ENCODE assay signal across 5 cellular contexts in the genomic region with DNA sequence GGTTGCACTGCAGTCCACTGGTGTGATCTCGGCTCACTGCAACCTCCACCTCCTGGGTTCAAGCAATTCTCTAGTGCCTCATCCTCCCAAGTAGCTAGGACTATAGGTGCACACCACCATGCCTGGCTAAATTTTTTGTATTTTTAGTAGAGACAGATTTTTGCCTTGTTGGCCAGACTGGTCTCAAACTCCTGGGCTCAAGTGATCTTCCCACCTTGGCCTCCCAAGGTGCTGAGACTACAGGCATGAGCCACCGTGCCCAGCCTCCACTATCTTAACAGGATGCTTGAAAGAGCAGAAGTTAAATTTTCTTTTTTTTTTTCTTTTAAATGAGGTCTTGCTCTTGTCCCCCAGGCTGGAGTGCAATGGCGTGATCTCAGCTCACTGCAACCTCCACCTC. TPM values are rescaled to one million over a fixed set of nuclear protein-coding genes. Genes with fewer than 3 reads are reported as not detected.
"Had no signal": no experiment of that assay in that cellular context is flagged by ENCODE, and none has a peak within 500 bp of the region (broad histone marks: within the 10 kb centered on the region; RNA-seq: fewer than 3 reads in every experiment).

No MANE protein-coding gene starts in this region.

RNA-seq across cellular contexts. Expression of gene PLA2G2F, which starts 8.6 kb away (rescaled TPM):
- total RNA-seq: GM23338, H1, H9, IMR-90 had no signal

RNA-seq across cellular contexts. Expression of gene PLA2G2D, which starts 11.2 kb away (rescaled TPM):
- total RNA-seq: GM23338, H1, H9, HT-29, IMR-90 had no signal

RNA-seq across cellular contexts. Expression of gene UBXN10, which starts 55.4 kb away (rescaled TPM):
- total RNA-seq: IMR-90 had no signal

RNA-seq across cellular contexts. Expression of gene PLA2G2C, which starts 55.8 kb away (rescaled TPM):
- total RNA-seq: GM23338, H1, H9, HT-29, IMR-90 had no signal
